ENCODE assay signal across 8 cellular contexts in the genomic region with DNA sequence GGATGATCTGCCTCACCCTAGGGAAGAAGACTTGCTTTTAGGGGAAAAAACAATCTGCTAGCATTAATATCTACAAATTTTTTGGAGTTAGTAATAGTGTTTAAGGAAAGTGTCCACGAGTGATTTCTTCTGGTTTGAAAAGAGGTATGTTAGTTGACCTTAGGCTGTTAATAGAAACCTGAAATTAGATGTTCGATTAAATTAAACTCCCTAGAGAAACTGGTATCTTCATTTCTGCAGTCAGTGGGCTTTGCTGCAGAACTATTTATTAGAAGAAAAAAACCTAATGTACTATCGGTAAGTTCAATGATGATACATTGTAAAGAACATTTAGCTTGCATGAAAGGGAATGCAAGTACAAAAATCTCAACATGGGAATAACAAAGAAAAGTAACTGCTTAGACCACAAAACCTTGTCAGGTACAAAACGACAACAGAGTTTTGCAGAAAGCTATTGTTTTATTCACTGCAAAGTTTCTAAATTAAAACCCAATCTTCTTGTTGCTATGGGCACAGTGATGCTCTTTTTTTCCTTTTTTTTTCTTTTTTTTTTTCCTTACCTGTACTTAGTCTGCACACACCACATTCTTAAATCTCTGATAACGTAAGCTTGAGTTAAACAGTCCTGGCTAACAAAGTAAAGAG. TPM values are rescaled to one million over a fixed set of nuclear protein-coding genes. Genes with fewer than 3 reads are reported as not detected.
DNase-seq lines count a peak whose midpoint lies in the region; ATAC-seq, FAIRE-seq and TF ChIP-seq lines count a peak whose summit lies in the region.

No MANE protein-coding gene starts in this region.

- POLR2A ChIA-PET in A673 (lab: Charles Lee; ENCODE audit: low non-redundant PET) = no interaction called here
- POLR2A ChIA-PET in naive thymus-derived CD8-positive, alpha-beta T cell (lab: Charles Lee) = interaction anchor here (0.6 to 11.1 kb wide), 15 partner anchors 9 to 362 kb away, joined by 3 to 181 read pairs (median 6); no protein-coding TSS in a partner anchor

- H3K9ac ChIP-seq in KMS-11 = no peak overlapping the region

- H4K20me1 ChIP-seq in KMS-11 (ENCODE audit: insufficient read depth) = no peaks in the 10 kb centered on the region

- CTCF ChIA-PET in A673 (lab: Charles Lee) = interaction anchor here (0.6 to 0.9 kb wide), 2 partner anchors 9 to 32 kb away, joined by 3 to 4 read pairs; no protein-coding TSS in a partner anchor

- H3K9me3 Mint-ChIP-seq in naive thymus-derived CD8-positive, alpha-beta T cell = no peaks in the 10 kb centered on the region

- no peak for TF ChIP-seq CTCF in A673 (conservative IDR thresholded peaks at IDR 0.05; ENCODE audit: low read depth, low read length)
- no peak for TF ChIP-seq CTCF in KMS-11 (conservative IDR thresholded peaks at IDR 0.05; ENCODE audit: low read depth, low read length)
- TF ChIP-seq CTCF in coronary artery (IDR thresholded peaks at IDR 0.05) = no peak

- peak overlapping the region; percentile 92 to 100 (median 98) for H3K27ac Mint-ChIP-seq in naive thymus-derived CD8-positive, alpha-beta T cell

- H3K27me3 ChIP-seq in A673 (replicated peaks; ENCODE audit: insufficient read depth, low read depth, low read length, poor library complexity) (no peaks in the 10 kb centered on the region), KMS-11 (ENCODE audit: insufficient read depth, low read depth) (no peaks in the 10 kb centered on the region)

- H3K4me1 ChIP-seq in A673 (ENCODE audit: insufficient read depth, low read length, poor library complexity, severe bottlenecking) = peaks cover 44% of the 10 kb centered on the region
- H3K4me1 ChIP-seq in KMS-11 (ENCODE audit: low read depth, poor library complexity, severe bottlenecking) = peaks cover 36% of the 10 kb centered on the region

- peaks cover 11% of the 10 kb centered on the region; the same call in 1 of the 2 replicates for H3K79me2 ChIP-seq in KMS-11 (ENCODE audit: insufficient read depth, low read depth)

- H3K4me3 ChIP-seq in A673 (ENCODE audit: low read depth, low read length, poor library complexity, severe bottlenecking) (peak overlapping the region; percentile 96), KMS-11 (IDR thresholded peaks at IDR 0.05; ENCODE audit: insufficient read depth, low read depth, low read length) (no peak overlapping the region), coronary artery (peak overlapping the region; percentile 90)

- DNase-seq in A673 (ENCODE audit: low spot score) (no peak), coronary artery (ENCODE audit: low spot score) (no peak), H54 (ENCODE audit: insufficient read length, low spot score) (no peak), inferior parietal cortex (ENCODE audit: extremely low spot score) (no peak), NCI-H2081 treated with DMSO at 0.1 percent for 48 hours (lab: John Stamatoyannopoulos, UW) (no peak), NCI-H1930 (lab: John Stamatoyannopoulos, UW) (no peak)
- peak in 3 of 10 donors; percentile 52 to 61 (median 57) for DNase-seq in naive thymus-derived CD8-positive, alpha-beta T cell

- peak overlapping the region; percentile 90 to 99 (median 97) for H3K4me3 Mint-ChIP-seq in naive thymus-derived CD8-positive, alpha-beta T cell

- H3K36me3 ChIP-seq in A673 (ENCODE audit: insufficient read depth, low read length, poor library complexity, severe bottlenecking) = no peaks in the 10 kb centered on the region
- no peaks in the 10 kb centered on the region for H3K36me3 ChIP-seq in KMS-11 (ENCODE audit: insufficient read depth)

- H3K36me3 Mint-ChIP-seq in naive thymus-derived CD8-positive, alpha-beta T cell = peaks cover 0 to 14% (median 3%) of the 10 kb centered on the region in 3 donors

- no peaks in the 10 kb centered on the region for H3K27me3 Mint-ChIP-seq in naive thymus-derived CD8-positive, alpha-beta T cell

- TF ChIP-seq POLR2A in H54 (IDR thresholded peaks at IDR 0.05; ENCODE audit: low read depth, low read length) = no peak

- H3K4me1 Mint-ChIP-seq in naive thymus-derived CD8-positive, alpha-beta T cell = peaks cover 28 to 73% (median 60%) of the 10 kb centered on the region in 4 donors

- TSS peak; percentile 32 for BruUV-seq in A673 (replicated peaks; lab: Mats Ljungman, UMichigan)

- no peak for FAIRE-seq in H54 (lab: Jason Lieb, UNC)

- no peak for ATAC-seq in naive thymus-derived CD8-positive, alpha-beta T cell

- H3K9me3 ChIP-seq in A673 (ENCODE audit: low read depth, low read length, poor library complexity, severe bottlenecking) = no peaks in the 10 kb centered on the region

- no peak overlapping the region for H2AFZ ChIP-seq in KMS-11 (ENCODE audit: low read depth)

- peak overlapping the region; percentile 56 for H3K4me2 ChIP-seq in KMS-11

- H3K27ac ChIP-seq in A673 (ENCODE audit: low read depth, low read length, poor library complexity, severe bottlenecking) (peak overlapping the region; percentile 98), KMS-11 (no peak overlapping the region), coronary artery (peak overlapping the region; percentile 96 to 99)

- intact Hi-C loops in A673 (cut with micrococcal nuclease; ENCODE audit: unreplicated experiment) = loop anchor here (2.0 kb wide), 1 partner anchor 347 kb away; no protein-coding TSS in a partner anchor

RNA-seq across cellular contexts. Expression of gene KLF3, which starts 2.0 kb away (rescaled TPM):
- 36.1 and 38.4 TPM in 2 replicates for total RNA-seq in A673 (2021)
- 100 to 1,000 TPM; 124 to 125 TPM for total RNA-seq in naive thymus-derived CD8-positive, alpha-beta T cell
- polyA plus RNA-seq in naive thymus-derived CD8-positive, alpha-beta T cell = 10 to 100 TPM; 46.2 to 56.6 (median 50.8) TPM
